2 cellular contexts compared by ENCODE assay signal in genomic region chr1:27951396-27951795, GRCh38.
TF ChIP-seq lines count a peak whose summit lies in the region.

No MANE protein-coding gene starts in this region.

TF ChIP-seq in liver, 16 proteins besides CTCF, POLR2A, EP300 and RAD21:
- no peak for TF ChIP-seq MAX (IDR thresholded peaks at IDR 0.05)
- TF ChIP-seq ZBTB33 (IDR thresholded peaks at IDR 0.05), result no peak
- no peak for TF ChIP-seq YY1 (IDR thresholded peaks at IDR 0.05)
- no peak for TF ChIP-seq REST (IDR thresholded peaks at IDR 0.05)
- TF ChIP-seq ATF3 (IDR thresholded peaks at IDR 0.05), result no peak
- no peak for TF ChIP-seq NR2F2 (IDR thresholded peaks at IDR 0.05)
- no peak for TF ChIP-seq FOXA1 (IDR thresholded peaks at IDR 0.05)
- no peak for TF ChIP-seq TAF1 (conservative IDR thresholded peaks at IDR 0.05)
- no peak for TF ChIP-seq SP1 (IDR thresholded peaks at IDR 0.05)
- TF ChIP-seq HNF4A (conservative IDR thresholded peaks at IDR 0.05), result peak in 1 of 2 donors; percentile 27
- peak; percentile 55 to 58 for TF ChIP-seq RXRA (IDR thresholded peaks at IDR 0.05)
- TF ChIP-seq GABPA (IDR thresholded peaks at IDR 0.05 in 1 of 2, conservative IDR thresholded peaks at IDR 0.05 in 1 of 2), result no peak
- TF ChIP-seq HNF4G (IDR thresholded peaks at IDR 0.05), result no peak
- no peak for TF ChIP-seq JUND (IDR thresholded peaks at IDR 0.05)
- peak; percentile 5 for TF ChIP-seq FOXA2 (IDR thresholded peaks at IDR 0.05)
- TF ChIP-seq EGR1 (IDR thresholded peaks at IDR 0.05; ENCODE audit: low read depth in 2 of 2), result no peak

TF ChIP-seq in HepG2, 621 proteins besides CTCF, POLR2A, EP300 and RAD21:
- TF ChIP-seq ZBTB20 (CRISPR knock-in tag; IDR thresholded peaks at IDR 0.05; ENCODE audit: borderline replicate concordance, low read depth) (no peak), NFATC3 (CRISPR knock-in tag; IDR thresholded peaks at IDR 0.05) (no peak), TBL1XR1 (IDR thresholded peaks at IDR 0.05; ENCODE audit: borderline replicate concordance, low read length, partially characterized antibody) (no peak), MXD4 (CRISPR knock-in tag; IDR thresholded peaks at IDR 0.05) (no peak), ZNF34 (CRISPR knock-in tag; IDR thresholded peaks at IDR 0.05; ENCODE audit: borderline replicate concordance) (no peak), RBM39 (IDR thresholded peaks at IDR 0.05; ENCODE audit: low read depth, low read length, poor library complexity, severe bottlenecking) (no peak), ZSCAN5A (CRISPR knock-in tag; IDR thresholded peaks at IDR 0.05; ENCODE audit: borderline replicate concordance) (no peak), ZNF496 (CRISPR knock-in tag; IDR thresholded peaks at IDR 0.05; ENCODE audit: insufficient replicate concordance) (no peak), ZNF784 (CRISPR knock-in tag; IDR thresholded peaks at IDR 0.05; ENCODE audit: borderline replicate concordance) (no peak), KLF13 (CRISPR knock-in tag; IDR thresholded peaks at IDR 0.05) (no peak), CBX1 (IDR thresholded peaks at IDR 0.05; ENCODE audit: low read depth) (no peak), ZNF749 (CRISPR knock-in tag; IDR thresholded peaks at IDR 0.05; ENCODE audit: borderline replicate concordance) (no peak), ZBTB25 (CRISPR knock-in tag; IDR thresholded peaks at IDR 0.05) (no peak), KDM1A (CRISPR knock-in tag; IDR thresholded peaks at IDR 0.05) (no peak), MEIS1 (CRISPR knock-in tag; IDR thresholded peaks at IDR 0.05; ENCODE audit: borderline replicate concordance) (no peak), NBN (conservative IDR thresholded peaks at IDR 0.05) (no peak)
